Comparison of ENCODE assay signal across 1 cellular context in the genomic region with DNA sequence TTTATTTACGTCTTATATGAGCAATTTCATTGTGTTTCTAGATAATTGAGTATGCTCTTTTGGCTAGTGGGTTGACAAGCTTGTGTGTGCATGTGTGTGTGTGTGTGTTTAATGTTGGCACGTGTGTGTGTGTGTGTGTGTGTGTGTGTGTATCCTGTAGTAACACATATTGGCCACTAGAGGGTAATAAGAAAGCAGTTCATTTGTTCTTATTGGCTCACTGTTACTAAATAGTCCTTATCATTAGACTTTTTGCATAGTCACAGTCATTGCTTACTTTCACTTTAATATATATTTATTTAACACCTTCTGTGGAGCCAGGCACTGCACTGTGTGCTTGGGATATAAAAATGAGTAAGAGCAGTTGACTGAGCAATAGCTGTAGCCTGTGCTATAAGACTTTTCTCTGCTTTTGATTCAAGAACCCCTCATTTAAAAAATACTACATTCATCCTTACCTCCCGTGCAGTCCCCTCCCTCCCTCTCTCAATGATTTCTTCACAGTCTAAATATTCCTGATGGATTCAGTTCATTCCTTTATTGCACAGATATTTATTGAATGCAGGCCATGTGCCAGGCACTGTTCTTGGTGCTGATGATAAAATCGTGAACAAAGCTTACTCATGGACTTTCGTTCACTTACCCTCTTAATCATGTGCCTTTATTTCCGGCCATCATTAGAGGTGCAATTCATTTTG.
TF ChIP-seq lines count a peak whose summit lies in the region.

No MANE protein-coding gene starts in this region.

TF ChIP-seq in HepG2, 621 proteins besides CTCF, POLR2A, EP300 and RAD21 (continued from another document):
- TF ChIP-seq, protein P1, sequence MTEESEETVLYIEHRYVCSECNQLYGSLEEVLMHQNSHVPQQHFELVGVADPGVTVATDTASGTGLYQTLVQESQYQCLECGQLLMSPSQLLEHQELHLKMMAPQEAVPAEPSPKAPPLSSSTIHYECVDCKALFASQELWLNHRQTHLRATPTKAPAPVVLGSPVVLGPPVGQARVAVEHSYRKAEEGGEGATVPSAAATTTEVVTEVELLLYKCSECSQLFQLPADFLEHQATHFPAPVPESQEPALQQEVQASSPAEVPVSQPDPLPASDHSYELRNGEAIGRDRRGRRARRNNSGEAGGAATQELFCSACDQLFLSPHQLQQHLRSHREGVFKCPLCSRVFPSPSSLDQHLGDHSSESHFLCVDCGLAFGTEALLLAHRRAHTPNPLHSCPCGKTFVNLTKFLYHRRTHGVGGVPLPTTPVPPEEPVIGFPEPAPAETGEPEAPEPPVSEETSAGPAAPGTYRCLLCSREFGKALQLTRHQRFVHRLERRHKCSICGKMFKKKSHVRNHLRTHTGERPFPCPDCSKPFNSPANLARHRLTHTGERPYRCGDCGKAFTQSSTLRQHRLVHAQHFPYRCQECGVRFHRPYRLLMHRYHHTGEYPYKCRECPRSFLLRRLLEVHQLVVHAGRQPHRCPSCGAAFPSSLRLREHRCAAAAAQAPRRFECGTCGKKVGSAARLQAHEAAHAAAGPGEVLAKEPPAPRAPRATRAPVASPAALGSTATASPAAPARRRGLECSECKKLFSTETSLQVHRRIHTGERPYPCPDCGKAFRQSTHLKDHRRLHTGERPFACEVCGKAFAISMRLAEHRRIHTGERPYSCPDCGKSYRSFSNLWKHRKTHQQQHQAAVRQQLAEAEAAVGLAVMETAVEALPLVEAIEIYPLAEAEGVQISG (CRISPR knock-in tag; IDR thresholded peaks at IDR 0.05), result no peak
- TF ChIP-seq PCBP1 (IDR thresholded peaks at IDR 0.05; ENCODE audit: borderline replicate concordance, low read depth, low read length) (no peak), GABPA (IDR thresholded peaks at IDR 0.05; ENCODE audit: low read depth, low read length) (no peak), GABPA (CRISPR knock-in tag; IDR thresholded peaks at IDR 0.05; ENCODE audit: low read depth) (no peak), HOXA3 (CRISPR knock-in tag; IDR thresholded peaks at IDR 0.05) (no peak), ZNF570 (CRISPR knock-in tag; IDR thresholded peaks at IDR 0.05; ENCODE audit: borderline replicate concordance) (no peak), SMC3 (IDR thresholded peaks at IDR 0.05; ENCODE audit: low read length) (peak; percentile 32; the same call in 1 of the 2 replicates)
- TF ChIP-seq, protein P2, sequence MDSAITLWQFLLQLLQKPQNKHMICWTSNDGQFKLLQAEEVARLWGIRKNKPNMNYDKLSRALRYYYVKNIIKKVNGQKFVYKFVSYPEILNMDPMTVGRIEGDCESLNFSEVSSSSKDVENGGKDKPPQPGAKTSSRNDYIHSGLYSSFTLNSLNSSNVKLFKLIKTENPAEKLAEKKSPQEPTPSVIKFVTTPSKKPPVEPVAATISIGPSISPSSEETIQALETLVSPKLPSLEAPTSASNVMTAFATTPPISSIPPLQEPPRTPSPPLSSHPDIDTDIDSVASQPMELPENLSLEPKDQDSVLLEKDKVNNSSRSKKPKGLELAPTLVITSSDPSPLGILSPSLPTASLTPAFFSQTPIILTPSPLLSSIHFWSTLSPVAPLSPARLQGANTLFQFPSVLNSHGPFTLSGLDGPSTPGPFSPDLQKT (CRISPR knock-in tag; IDR thresholded peaks at IDR 0.05; ENCODE audit: borderline replicate concordance), result no peak
